ENCODE assay signal across 12 cellular contexts in the genomic region with DNA sequence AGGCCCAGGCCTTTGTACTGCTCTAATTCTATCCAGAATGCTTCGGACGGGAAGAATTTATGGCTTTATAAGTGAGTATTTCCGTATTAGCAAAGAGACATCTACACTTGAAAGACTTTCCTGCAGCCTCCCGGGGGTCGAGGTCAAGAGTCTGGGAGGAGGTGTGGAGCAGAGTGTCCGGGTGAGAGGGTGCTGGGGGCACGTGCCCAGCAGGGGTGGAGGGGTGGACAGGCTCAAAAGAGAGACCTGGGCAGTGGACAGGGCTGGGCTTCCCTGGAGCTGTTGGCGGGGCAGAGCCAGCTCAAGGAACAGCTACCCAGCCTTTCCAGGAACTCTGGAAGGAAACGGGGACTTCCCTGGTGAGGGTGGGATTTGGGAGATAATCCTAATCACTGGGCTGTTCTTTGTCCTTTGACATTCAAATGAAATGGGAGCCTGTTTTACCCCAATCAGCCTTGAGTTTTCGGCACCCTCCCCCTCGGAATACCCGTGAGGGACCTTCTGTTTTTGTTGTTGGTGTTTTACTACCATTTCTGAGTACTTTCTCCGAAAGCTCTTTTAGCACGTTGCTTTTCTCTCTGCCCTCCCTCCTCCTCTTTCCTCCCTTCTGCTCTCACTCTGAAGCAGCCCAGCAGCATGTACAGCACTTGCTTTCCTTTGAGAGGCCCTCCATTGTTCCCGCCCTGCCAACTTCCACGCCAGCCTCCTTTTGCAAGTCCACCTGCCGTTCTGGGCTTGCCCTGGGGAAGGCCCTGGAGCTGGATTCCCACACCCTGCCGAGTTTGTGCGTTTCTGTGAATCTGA.
DNase-seq lines count a peak whose midpoint lies in the region; ATAC-seq and FAIRE-seq lines count a peak whose summit lies in the region.
"Had no signal": no experiment of that assay in that cellular context is flagged by ENCODE, and none has a peak within 500 bp of the region (broad histone marks: within the 10 kb centered on the region; RNA-seq: fewer than 3 reads in every experiment).

No MANE protein-coding gene starts in this region.

- 3% methylated on average over 17 of the region's 19 CpGs for WGBS in HUES64
- 6 to 17% (median 12%) methylated on average over 19 of the region's 19 CpGs for WGBS in small intestine, 3 donors

- H3K4me1 Mint-ChIP-seq in activated T-cell treated with anti-CD3 and anti-CD28 coated beads, Interleukin-2, amount 50 U/mL, for 72 hours (ENCODE audit: low read depth) = peaks cover 6% of the 10 kb centered on the region
- H3K4me1 Mint-ChIP-seq: activated naive CD4-positive, alpha-beta T cell treated with anti-CD3 and anti-CD28 coated beads, Interleukin-2, amount 50 U/mL, for 24 hours had no signal

- H3K4me3 ChIP-seq in HUES64 (ENCODE audit: low read length) (peak overlapping the region; percentile 23), small intestine (ENCODE audit: low read depth in 1 of 2, low read length in 2 of 2) (no peak overlapping the region)

- ATAC-seq in activated T-cell treated with anti-CD3 and anti-CD28 coated beads, Interleukin-2, amount 50 U/mL, for 72 hours (replicated peaks in 1 of 2) = no peak
- ATAC-seq in HG03432 (IDR thresholded peaks at IDR 0.05; ENCODE audit: unreplicated experiment) = no peak

- FAIRE-seq in small intestine (lab: Jason Lieb, UNC) = no peak

- H3K36me3 ChIP-seq in HUES64 (ENCODE audit: insufficient read depth, low read length) (no peaks in the 10 kb centered on the region), small intestine (ENCODE audit: control insufficient read depth in 2 of 2, insufficient read depth in 2 of 2, low read length in 2 of 2) (no peaks in the 10 kb centered on the region)

- no peaks in the 10 kb centered on the region for H3K9me3 Mint-ChIP-seq in activated T-cell treated with anti-CD3 and anti-CD28 coated beads, Interleukin-2, amount 50 U/mL, for 72 hours
- H3K9me3 Mint-ChIP-seq: activated naive CD4-positive, alpha-beta T cell treated with anti-CD3 and anti-CD28 coated beads, Interleukin-2, amount 50 U/mL, for 24 hours had no signal

- no peak overlapping the region for H3K27ac Mint-ChIP-seq in activated T-cell treated with anti-CD3 and anti-CD28 coated beads, Interleukin-2, amount 50 U/mL, for 72 hours
- H3K27ac Mint-ChIP-seq: activated naive CD4-positive, alpha-beta T cell treated with anti-CD3 and anti-CD28 coated beads, Interleukin-2, amount 50 U/mL, for 24 hours had no signal

- H3K27me3 ChIP-seq in HUES64 (ENCODE audit: insufficient read depth, low read length) (no peaks in the 10 kb centered on the region), layer of hippocampus (ENCODE audit: control insufficient read depth, insufficient read depth, low read length) (no peaks in the 10 kb centered on the region), small intestine (ENCODE audit: control insufficient read depth in 2 of 2, insufficient read depth in 2 of 2, low read length in 2 of 2) (no peaks in the 10 kb centered on the region)

- no peak overlapping the region for H3K4me3 Mint-ChIP-seq in activated T-cell treated with anti-CD3 and anti-CD28 coated beads, Interleukin-2, amount 50 U/mL, for 72 hours
- H3K4me3 Mint-ChIP-seq: activated naive CD4-positive, alpha-beta T cell treated with anti-CD3 and anti-CD28 coated beads, Interleukin-2, amount 50 U/mL, for 24 hours had no signal

- H3K4me1 ChIP-seq in HUES64 (ENCODE audit: insufficient read depth, low read length) = peaks cover 41% of the 10 kb centered on the region
- peaks cover 15% of the 10 kb centered on the region in 2 donors for H3K4me1 ChIP-seq in small intestine (ENCODE audit: control insufficient read depth in 2 of 2, insufficient read depth in 1 of 2, low read depth in 1 of 2, low read length in 1 of 2)
- H3K4me1 ChIP-seq: parathyroid adenoma had no signal

- DNase-seq in NCI-H524 treated with DMSO at 0.1 percent for 48 hours (lab: John Stamatoyannopoulos, UW) (peak; percentile 63), small intestine (peak; percentile 46), SHP77 treated with DMSO at 0.1 percent for 48 hours (lab: John Stamatoyannopoulos, UW) (no peak)
- DNase-seq in activated T-cell treated with anti-CD3 and anti-CD28 coated beads, Interleukin-2, amount 50 U/mL, for 72 hours = no peak
- DNase-seq in stimulated activated CD4-positive, alpha-beta T cell treated with anti-CD3 and anti-CD28 coated beads, Interleukin-2, amount 100 ng/mL, for 24 hours = no peak
- DNase-seq: activated CD4-positive, alpha-beta T cell treated with anti-CD3 and anti-CD28 coated beads, Interleukin-2, amount 50 U/mL, for 1 hour; effector CD4-positive, alpha-beta T cell had no signal

- H3K9me3 ChIP-seq in HUES64 (ENCODE audit: insufficient read depth, low read depth, low read length) (no peaks in the 10 kb centered on the region), small intestine (ENCODE audit: control insufficient read depth, low read depth) (no peaks in the 10 kb centered on the region)

- H3K9ac ChIP-seq in HUES64 (ENCODE audit: low read depth, low read length) = peak overlapping the region; percentile 50
- H3K9ac ChIP-seq: parathyroid adenoma had no signal

- H3K36me3 Mint-ChIP-seq in activated T-cell treated with anti-CD3 and anti-CD28 coated beads, Interleukin-2, amount 50 U/mL, for 72 hours (ENCODE audit: insufficient read depth in 2 of 2) = no peaks in the 10 kb centered on the region
- H3K36me3 Mint-ChIP-seq: activated naive CD4-positive, alpha-beta T cell treated with anti-CD3 and anti-CD28 coated beads, Interleukin-2, amount 50 U/mL, for 24 hours had no signal

- peak overlapping the region; percentile 79; the same call in 1 of the 2 replicates for H3K27ac ChIP-seq in HUES64 (ENCODE audit: low read depth, low read length)
- H3K27ac ChIP-seq in layer of hippocampus (ENCODE audit: low read depth, low read length) = peak overlapping the region; percentile 9
- H3K27ac ChIP-seq in small intestine (ENCODE audit: low read depth in 1 of 2, low read length in 1 of 2) = peak overlapping the region; percentile 32 to 36
- H3K27ac ChIP-seq: parathyroid adenoma had no signal

- peaks cover 49% of the 10 kb centered on the region for H3K27me3 Mint-ChIP-seq in activated T-cell treated with anti-CD3 and anti-CD28 coated beads, Interleukin-2, amount 50 U/mL, for 72 hours (ENCODE audit: low read depth)

Comparison
In these comparisons a context has a peak if more than half of its experiments do, and no peak if none do; other contexts are left out.
1. H3K27ac ChIP-seq: peak in every context shown above with its lines; median percentile 79 in HUES64; 34 in small intestine; 9 in layer of hippocampus.
2. DNase-seq: peak in NCI-H524 treated with DMSO at 0.1 percent for 48 hours (single experiment) and small intestine (single experiment); none in SHP77 treated with DMSO at 0.1 percent for 48 hours (single experiment), activated T-cell treated with anti-CD3 and anti-CD28 coated beads, Interleukin-2, amount 50 U/mL, for 72 hours (0 of 2) and stimulated activated CD4-positive, alpha-beta T cell treated with anti-CD3 and anti-CD28 coated beads, Interleukin-2, amount 100 ng/mL, for 24 hours (0 of 2).